In genomic region chr3:193843447-193844301, GRCh38 we compare ENCODE assay signal across 13 cellular contexts.
DNase-seq lines count a peak whose midpoint lies in the region; ATAC-seq and TF ChIP-seq lines count a peak whose summit lies in the region.
"Had no signal": no experiment of that assay in that cellular context is flagged by ENCODE, and none has a peak within 500 bp of the region (broad histone marks: within the 10 kb centered on the region; RNA-seq: fewer than 3 reads in every experiment).

No MANE protein-coding gene starts in this region.

- H3K9me3 ChIP-seq in PC-3 (ENCODE audit: low read length) (no peaks in the 10 kb centered on the region), mesenchymal stem cell (ENCODE audit: control insufficient read depth, low read length) (no peaks in the 10 kb centered on the region)
- H3K9me3 ChIP-seq: left ventricle myocardium inferior had no signal

- H3K36me3 ChIP-seq in PC-3 (ENCODE audit: low read depth, low read length) (no peaks in the 10 kb centered on the region), mesenchymal stem cell (ENCODE audit: control insufficient read depth in 1 of 2, insufficient read depth in 2 of 2, low read depth in 1 of 2, low read length in 2 of 2) (peaks cover 0 to 3% of the 10 kb centered on the region in 2 experiments)
- H3K36me3 ChIP-seq: left ventricle myocardium inferior had no signal

- H3K79me1 ChIP-seq in mesenchymal stem cell (replicated peaks; ENCODE audit: low read length, poor library complexity, severe bottlenecking) = no peaks in the 10 kb centered on the region

- H3K4me3 ChIP-seq in PC-3 (ENCODE audit: low read length) = no peak overlapping the region
- H3K4me3 ChIP-seq in mesenchymal stem cell (ENCODE audit: insufficient read depth in 1 of 2, low read depth in 1 of 2, low read length in 2 of 2) = no peak overlapping the region
- H3K4me3 ChIP-seq: left ventricle myocardium inferior had no signal

- peak overlapping the region; percentile 51 for H2BK5ac ChIP-seq in mesenchymal stem cell (ENCODE audit: low read depth, low read length, poor library complexity, severe bottlenecking)

- H2AK5ac ChIP-seq in mesenchymal stem cell (ENCODE audit: low read length, severe bottlenecking) = peak overlapping the region; percentile 71

- ATAC-seq in GM18498 (IDR thresholded peaks at IDR 0.05; ENCODE audit: unreplicated experiment) (peak; percentile 47), HG02678 (IDR thresholded peaks at IDR 0.05; ENCODE audit: unreplicated experiment) (peak; percentile 53), PC-3 (no peak), SK-N-SH treated with all-trans-retinoic acid at 6 μM for 48 hours (no peak)
- no peak for ATAC-seq in stimulated activated naive CD8-positive, alpha-beta T cell treated with anti-CD3 and anti-CD28 coated beads, Interleukin-15, amount 100 ng/mL, for 72 hours
- ATAC-seq: activated naive CD4-positive, alpha-beta T cell treated with anti-CD3 and anti-CD28 coated beads, Interleukin-2, amount 50 U/mL, for 72 hours; stimulated activated naive CD8-positive, alpha-beta T cell treated with anti-CD3 and anti-CD28 coated beads, Interleukin-15, Interleukin-2, amounts not matched to agents 100 U/mL and 50 U/mL, for 24 hours had no signal

- no peaks in the 10 kb centered on the region for H4K20me1 ChIP-seq in PC-3 (ENCODE audit: low read length)

- no peaks in the 10 kb centered on the region for H3K4me1 Mint-ChIP-seq in stimulated activated naive CD8-positive, alpha-beta T cell treated with anti-CD3 and anti-CD28 coated beads, Interleukin-15, amount 100 ng/mL, for 72 hours

- H3K4me1 ChIP-seq in PC-3 (ENCODE audit: insufficient read depth, low read length) (peaks cover 38% of the 10 kb centered on the region), mesenchymal stem cell (ENCODE audit: control insufficient read depth, insufficient read depth, low read depth, low read length) (peaks cover 10% of the 10 kb centered on the region)

- H3K9me2 ChIP-seq in PC-3 (replicated peaks; ENCODE audit: low read length) = no peaks in the 10 kb centered on the region

- H2BK15ac ChIP-seq in mesenchymal stem cell (ENCODE audit: low read depth, poor library complexity, severe bottlenecking) = peak overlapping the region; percentile 36

- H2AFZ ChIP-seq in PC-3 (ENCODE audit: low read length) (no peak overlapping the region; the same call in 1 of the 2 replicates), mesenchymal stem cell (ENCODE audit: low read depth, low read length) (no peak overlapping the region)

- no peak overlapping the region for H3K18ac ChIP-seq in mesenchymal stem cell (ENCODE audit: low read depth in 1 of 2, low read length in 2 of 2)

- no peaks in the 10 kb centered on the region for H3K79me2 ChIP-seq in PC-3 (ENCODE audit: low read length)

- POLR2A ChIA-PET in PC-3 (lab: Charles Lee; ENCODE audit: unreplicated experiment) = no interaction called here

- H4K8ac ChIP-seq in mesenchymal stem cell (ENCODE audit: low read length) = no peak overlapping the region

- CTCF ChIA-PET in PC-3 (lab: Charles Lee) = interaction anchor here (0.5 to 0.6 kb wide), 2 partner anchors 40 to 290 kb away, joined by 3 to 4 read pairs; no protein-coding TSS in a partner anchor

- TF ChIP-seq CTCF in PC-3 (conservative IDR thresholded peaks at IDR 0.05; ENCODE audit: low read depth, low read length) = no peak

- H3K4me2 ChIP-seq in PC-3 (ENCODE audit: low read length) (0 out of 2 replicates have a peak overlapping the region, but pooled peaks have one; percentile 3), mesenchymal stem cell (ENCODE audit: low read length, poor library complexity, severe bottlenecking) (no peak overlapping the region)

- 96% methylated on average over 5 of the region's 5 CpGs for WGBS in mesenchymal stem cell

- BruUV-seq in PC-3 (replicated peaks; lab: Mats Ljungman, UMichigan) = no TSS peak

- DNase-seq in PC-3 (no peak), mesenchymal stem cell (no peak), AG08396 (ENCODE audit: low spot score) (no peak), NCI-H128 (lab: John Stamatoyannopoulos, UW; ENCODE audit: unreplicated experiment) (no peak)
- DNase-seq in stimulated activated naive CD8-positive, alpha-beta T cell treated with anti-CD3 and anti-CD28 coated beads, Interleukin-15, amount 100 ng/mL, for 72 hours = no peak
- DNase-seq: activated CD4-positive, CD25-positive, alpha-beta regulatory T cell; left ventricle myocardium inferior; MM.1S; stimulated activated naive CD8-positive, alpha-beta T cell treated with anti-CD3 and anti-CD28 coated beads, Interleukin-15, Interleukin-2, amounts not matched to agents 100 U/mL and 50 U/mL, for 24 hours had no signal

- H3K9me3 Mint-ChIP-seq in stimulated activated naive CD8-positive, alpha-beta T cell treated with anti-CD3 and anti-CD28 coated beads, Interleukin-15, amount 100 ng/mL, for 72 hours = no peaks in the 10 kb centered on the region
- H3K9me3 Mint-ChIP-seq: activated naive CD4-positive, alpha-beta T cell treated with anti-CD3 and anti-CD28 coated beads, Interleukin-2, amount 50 U/mL, for 72 hours had no signal

- peaks cover 60% of the 10 kb centered on the region for H3K27me3 Mint-ChIP-seq in stimulated activated naive CD8-positive, alpha-beta T cell treated with anti-CD3 and anti-CD28 coated beads, Interleukin-15, amount 100 ng/mL, for 72 hours

- H2BK12ac ChIP-seq in mesenchymal stem cell (ENCODE audit: low read length in 2 of 2) = no peak overlapping the region

- intact Hi-C loops in PC-3 (cut with micrococcal nuclease) = loop anchor here (5.0 kb wide), 1 partner anchor 56 kb away; no protein-coding TSS in a partner anchor

- no peak overlapping the region for H3K4me3 Mint-ChIP-seq in stimulated activated naive CD8-positive, alpha-beta T cell treated with anti-CD3 and anti-CD28 coated beads, Interleukin-15, amount 100 ng/mL, for 72 hours

- no peak overlapping the region for H3K14ac ChIP-seq in mesenchymal stem cell (ENCODE audit: low read length in 2 of 2)

- H4K91ac ChIP-seq in mesenchymal stem cell (ENCODE audit: low read length) = no peak overlapping the region

- H3K4ac ChIP-seq in mesenchymal stem cell (ENCODE audit: low read depth in 1 of 2, low read length in 2 of 2) = no peak overlapping the region

- H3K23ac ChIP-seq in mesenchymal stem cell (ENCODE audit: low read length in 2 of 2) = no peak overlapping the region

- H3K27me3 ChIP-seq in PC-3 (ENCODE audit: low read length) (no peaks in the 10 kb centered on the region), mesenchymal stem cell (ENCODE audit: control insufficient read depth in 1 of 2, insufficient read depth in 1 of 2, low read length in 2 of 2) (peaks cover 0 to 63% of the 10 kb centered on the region in 2 experiments)

- H3K9ac ChIP-seq in PC-3 (ENCODE audit: low read length) = no peak overlapping the region
- H3K9ac ChIP-seq in mesenchymal stem cell (ENCODE audit: low read length) = no peak overlapping the region

- H2BK120ac ChIP-seq in mesenchymal stem cell (ENCODE audit: low read depth, low read length) = no peak overlapping the region

- H3K27ac ChIP-seq in PC-3 (ENCODE audit: low read length) (no peak overlapping the region), mesenchymal stem cell (ENCODE audit: low read length, poor library complexity, severe bottlenecking) (peak overlapping the region; percentile 91)
- H3K27ac ChIP-seq: left ventricle myocardium inferior had no signal

- no peak overlapping the region for H3K27ac Mint-ChIP-seq in stimulated activated naive CD8-positive, alpha-beta T cell treated with anti-CD3 and anti-CD28 coated beads, Interleukin-15, amount 100 ng/mL, for 72 hours
- H3K27ac Mint-ChIP-seq: activated naive CD4-positive, alpha-beta T cell treated with anti-CD3 and anti-CD28 coated beads, Interleukin-2, amount 50 U/mL, for 72 hours had no signal

- peaks cover 5% of the 10 kb centered on the region for H3F3A ChIP-seq in PC-3 (ENCODE audit: low read length, unreplicated experiment)

TF ChIP-seq in SK-N-SH treated with all-trans-retinoic acid at 6 μM for 48 hours, 23 proteins besides CTCF, POLR2A, EP300 and RAD21 (continues in another document):
- no peak for TF ChIP-seq ARNTL (CRISPR knock-in tag; IDR thresholded peaks at IDR 0.05; ENCODE audit: borderline replicate concordance, low read depth)
- no peak for TF ChIP-seq PPARA (CRISPR knock-in tag; IDR thresholded peaks at IDR 0.05; ENCODE audit: borderline replicate concordance)
- TF ChIP-seq GLIS3 (CRISPR knock-in tag; IDR thresholded peaks at IDR 0.05) = no peak
- no peak for TF ChIP-seq ZNF565 (CRISPR knock-in tag; conservative IDR thresholded peaks at IDR 0.05; ENCODE audit: low read depth)
- no peak for TF ChIP-seq ZNF70 (CRISPR knock-in tag; IDR thresholded peaks at IDR 0.05)
- TF ChIP-seq TOX (CRISPR knock-in tag; IDR thresholded peaks at IDR 0.05; ENCODE audit: borderline replicate concordance) = no peak
- TF ChIP-seq ZFP30 (CRISPR knock-in tag; IDR thresholded peaks at IDR 0.05) = no peak
- no peak for TF ChIP-seq TSHZ2 (CRISPR knock-in tag; IDR thresholded peaks at IDR 0.05)
- no peak for TF ChIP-seq BACH2 (CRISPR knock-in tag; IDR thresholded peaks at IDR 0.05; ENCODE audit: borderline replicate concordance)

Comparison
In these comparisons a context has a peak if more than half of its experiments do, and no peak if none do; other contexts are left out.
1. ATAC-seq: peak in GM18498 (single experiment) and HG02678 (single experiment); none in PC-3 (single experiment), SK-N-SH treated with all-trans-retinoic acid at 6 μM for 48 hours (single experiment) and stimulated activated naive CD8-positive, alpha-beta T cell treated with anti-CD3 and anti-CD28 coated beads, Interleukin-15, amount 100 ng/mL, for 72 hours (single experiment).